Comparison of ENCODE assay signal across 1 cellular context in the genomic region with DNA sequence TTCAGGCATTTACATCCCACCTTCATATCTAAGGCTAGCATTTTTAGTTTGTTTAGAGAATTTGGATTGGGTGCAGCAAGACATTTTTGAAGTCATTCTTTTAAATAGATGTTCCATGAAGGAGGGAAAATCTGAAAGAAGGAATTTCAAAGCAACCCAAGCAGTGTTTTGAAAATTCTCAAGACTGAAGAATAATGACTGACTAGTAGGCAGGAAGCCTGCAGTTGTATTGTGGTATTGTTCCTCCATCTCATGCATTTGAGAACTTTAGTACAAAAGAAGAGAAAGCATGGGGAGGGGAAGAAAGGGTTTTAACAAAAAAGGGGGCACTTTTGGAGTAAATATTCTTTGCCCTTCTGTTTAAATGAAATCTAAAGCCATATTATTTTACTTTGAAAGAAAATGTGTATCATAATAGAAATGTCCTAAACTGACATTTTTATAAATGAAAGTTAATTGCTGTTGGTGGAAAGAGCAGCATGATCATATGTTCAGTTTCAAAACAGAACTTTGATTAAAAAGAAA.
TF ChIP-seq lines count a peak whose summit lies in the region.

No MANE protein-coding gene starts in this region.

TF ChIP-seq in GM23338, 12 proteins besides CTCF, POLR2A, EP300 and RAD21 (continued from another document):
- TF ChIP-seq, protein P1, sequence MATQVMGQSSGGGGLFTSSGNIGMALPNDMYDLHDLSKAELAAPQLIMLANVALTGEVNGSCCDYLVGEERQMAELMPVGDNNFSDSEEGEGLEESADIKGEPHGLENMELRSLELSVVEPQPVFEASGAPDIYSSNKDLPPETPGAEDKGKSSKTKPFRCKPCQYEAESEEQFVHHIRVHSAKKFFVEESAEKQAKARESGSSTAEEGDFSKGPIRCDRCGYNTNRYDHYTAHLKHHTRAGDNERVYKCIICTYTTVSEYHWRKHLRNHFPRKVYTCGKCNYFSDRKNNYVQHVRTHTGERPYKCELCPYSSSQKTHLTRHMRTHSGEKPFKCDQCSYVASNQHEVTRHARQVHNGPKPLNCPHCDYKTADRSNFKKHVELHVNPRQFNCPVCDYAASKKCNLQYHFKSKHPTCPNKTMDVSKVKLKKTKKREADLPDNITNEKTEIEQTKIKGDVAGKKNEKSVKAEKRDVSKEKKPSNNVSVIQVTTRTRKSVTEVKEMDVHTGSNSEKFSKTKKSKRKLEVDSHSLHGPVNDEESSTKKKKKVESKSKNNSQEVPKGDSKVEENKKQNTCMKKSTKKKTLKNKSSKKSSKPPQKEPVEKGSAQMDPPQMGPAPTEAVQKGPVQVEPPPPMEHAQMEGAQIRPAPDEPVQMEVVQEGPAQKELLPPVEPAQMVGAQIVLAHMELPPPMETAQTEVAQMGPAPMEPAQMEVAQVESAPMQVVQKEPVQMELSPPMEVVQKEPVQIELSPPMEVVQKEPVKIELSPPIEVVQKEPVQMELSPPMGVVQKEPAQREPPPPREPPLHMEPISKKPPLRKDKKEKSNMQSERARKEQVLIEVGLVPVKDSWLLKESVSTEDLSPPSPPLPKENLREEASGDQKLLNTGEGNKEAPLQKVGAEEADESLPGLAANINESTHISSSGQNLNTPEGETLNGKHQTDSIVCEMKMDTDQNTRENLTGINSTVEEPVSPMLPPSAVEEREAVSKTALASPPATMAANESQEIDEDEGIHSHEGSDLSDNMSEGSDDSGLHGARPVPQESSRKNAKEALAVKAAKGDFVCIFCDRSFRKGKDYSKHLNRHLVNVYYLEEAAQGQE (IDR thresholded peaks at IDR 0.05; ENCODE audit: unreplicated experiment) = no peak
- TF ChIP-seq EZH2phosphoT487 (IDR thresholded peaks at IDR 0.05; ENCODE audit: unreplicated experiment) = no peak
- TF ChIP-seq ZNF114 (CRISPR knock-in tag; IDR thresholded peaks at IDR 0.05) = no peak
- no peak for TF ChIP-seq STAT1 (IDR thresholded peaks at IDR 0.05; ENCODE audit: unreplicated experiment)
- no peak for TF ChIP-seq EZH2 (IDR thresholded peaks at IDR 0.05; ENCODE audit: low read depth, unreplicated experiment)
